Comparison of ENCODE assay signal across 10 cellular contexts in the genomic region with DNA sequence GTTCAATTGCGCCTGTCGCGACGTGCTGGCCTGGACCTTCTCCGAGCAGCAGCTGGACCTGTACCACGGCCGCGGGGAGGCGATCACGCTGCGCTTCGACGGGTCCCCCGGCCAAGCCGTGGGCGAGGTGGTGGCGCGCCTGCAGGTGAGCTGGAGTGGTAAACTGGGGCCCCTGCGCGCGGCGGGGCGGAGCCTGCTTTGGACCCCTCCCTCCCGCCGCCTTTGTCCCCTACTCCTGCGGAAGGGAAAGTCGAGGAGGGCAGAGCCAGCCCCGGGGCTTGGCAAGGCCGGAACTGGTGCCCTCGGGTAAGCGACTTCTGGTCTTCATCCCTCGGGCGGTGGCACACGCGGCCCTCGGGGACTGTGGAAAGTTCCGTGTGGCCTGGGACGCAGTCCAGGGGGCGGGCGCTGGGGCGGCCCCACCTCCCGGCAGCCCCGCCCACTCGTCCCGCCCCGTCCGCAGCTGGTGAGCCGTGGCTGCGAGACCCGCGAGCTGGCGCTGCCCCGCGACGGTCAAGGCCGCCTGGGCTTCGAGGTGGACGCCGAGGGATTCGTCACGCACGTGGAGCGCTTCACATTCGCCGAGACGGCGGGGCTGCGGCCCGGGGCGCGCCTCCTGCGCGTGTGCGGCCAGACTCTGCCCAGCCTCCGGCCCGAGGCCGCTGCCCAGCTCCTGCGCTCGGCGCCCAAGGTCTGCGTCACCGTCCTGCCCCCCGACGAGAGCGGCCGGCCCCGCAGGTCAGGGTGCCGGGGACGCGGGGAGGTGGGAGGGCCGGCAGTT. TPM values are rescaled to one million over a fixed set of nuclear protein-coding genes. Genes with fewer than 3 reads are reported as not detected.
A peak's percentile ranks its signal among the peaks of the same experiment; 100 is the strongest.
DNase-seq lines count a peak whose midpoint lies in the region; ATAC-seq, FAIRE-seq and TF ChIP-seq lines count a peak whose summit lies in the region.
"Had no signal": no experiment of that assay in that cellular context is flagged by ENCODE, and none has a peak within 500 bp of the region (broad histone marks: within the 10 kb centered on the region; RNA-seq: fewer than 3 reads in every experiment).

No MANE protein-coding gene starts in this region.

- no peaks in the 10 kb centered on the region for H3K9me3 ChIP-seq in ES-I3 (ENCODE audit: control insufficient read depth, insufficient read depth, low read length)
- no peaks in the 10 kb centered on the region for H3K9me3 ChIP-seq in astrocyte (ENCODE audit: insufficient read depth, low read depth, low read length)

- ATAC-seq in HG02588 (IDR thresholded peaks at IDR 0.05; ENCODE audit: unreplicated experiment), result no peak
- ATAC-seq: naive thymus-derived CD8-positive, alpha-beta T cell had no signal

- peak overlapping the region; percentile 62 for H3K9ac ChIP-seq in ES-I3 (ENCODE audit: low read depth, low read length)
- no peak overlapping the region for H3K9ac ChIP-seq in astrocyte (ENCODE audit: low read length)

- peaks cover 11% of the 10 kb centered on the region for H3K36me3 Mint-ChIP-seq in astrocyte (ENCODE audit: low read depth, unreplicated experiment)

- H3K4me3 ChIP-seq in astrocyte (ENCODE audit: insufficient read depth, low read depth, low read length), result peak overlapping the region; percentile 24
- H3K4me3 ChIP-seq in iPS-11a (ENCODE audit: low read depth, low read length), result peak overlapping the region; percentile 62

- no peaks in the 10 kb centered on the region for H3K27me3 ChIP-seq in astrocyte (ENCODE audit: insufficient read depth, low read length)

- peaks cover 4% of the 10 kb centered on the region for H3K9me3 Mint-ChIP-seq in astrocyte (ENCODE audit: unreplicated experiment)
- H3K9me3 Mint-ChIP-seq: naive thymus-derived CD8-positive, alpha-beta T cell had no signal

- H3K27ac ChIP-seq in astrocyte (ENCODE audit: low read depth, low read length), result no peak overlapping the region

- no peak for TF ChIP-seq CTCF in astrocyte (IDR thresholded peaks at IDR 0.05; ENCODE audit: insufficient read depth, low read depth, low read length)

- no peaks in the 10 kb centered on the region for H3K27me3 Mint-ChIP-seq in astrocyte (ENCODE audit: low read depth, unreplicated experiment)
- H3K27me3 Mint-ChIP-seq: naive thymus-derived CD8-positive, alpha-beta T cell had no signal

- H3K4me2 ChIP-seq in astrocyte (ENCODE audit: low read length), result peak overlapping the region; percentile 74

- no peak overlapping the region for H3K27ac Mint-ChIP-seq in astrocyte (ENCODE audit: unreplicated experiment)

- H3K4me1 ChIP-seq in ES-I3 (ENCODE audit: insufficient read depth, low read length) (peaks cover 18% of the 10 kb centered on the region), astrocyte (ENCODE audit: insufficient read depth, low read length) (peaks cover 16% of the 10 kb centered on the region)

- no peaks in the 10 kb centered on the region for H3K79me2 ChIP-seq in astrocyte (ENCODE audit: insufficient read depth, low read length)

- H4K20me1 ChIP-seq in astrocyte (ENCODE audit: insufficient read depth, low read length), result peaks cover 5% of the 10 kb centered on the region

- no peak for FAIRE-seq in astrocyte (lab: Jason Lieb, UNC)

- no peaks in the 10 kb centered on the region for H3K36me3 ChIP-seq in ES-I3 (ENCODE audit: insufficient read depth, low read length)
- no peaks in the 10 kb centered on the region for H3K36me3 ChIP-seq in astrocyte (ENCODE audit: insufficient read depth, low read length)

- peak overlapping the region; percentile 75 for H2AFZ ChIP-seq in astrocyte (ENCODE audit: low read depth, low read length)

- DNase-seq in astrocyte (ENCODE audit: low read depth), result no peak
- peak; percentile 69 for DNase-seq in retina
- no peak for DNase-seq in SKM-1 (lab: John Stamatoyannopoulos, UW; ENCODE audit: unreplicated experiment)
- no peak for DNase-seq in NCI-H2081 (lab: John Stamatoyannopoulos, UW)
- DNase-seq in NCI-H774 (lab: John Stamatoyannopoulos, UW), result no peak

- no peak overlapping the region for H3K4me3 Mint-ChIP-seq in astrocyte (ENCODE audit: unreplicated experiment)

- H3K4me1 Mint-ChIP-seq in astrocyte (ENCODE audit: low read depth, unreplicated experiment), result peaks cover 22% of the 10 kb centered on the region

RNA-seq across cellular contexts. Expression of a gene that starts 9.2 kb away (rescaled TPM):
- total RNA-seq in astrocyte, result 19.0 and 26.7 TPM in 2 replicates

RNA-seq across cellular contexts. Expression of a gene that starts 15.6 kb away (rescaled TPM):
- 62.2 and 68.9 TPM in 2 replicates for total RNA-seq in astrocyte

RNA-seq across cellular contexts. Expression of a gene that starts 31.5 kb away (rescaled TPM):
- 45.6 and 51.2 TPM in 2 replicates for total RNA-seq in astrocyte

RNA-seq across cellular contexts. Expression of a gene that starts 33.1 kb away (rescaled TPM):
- total RNA-seq in astrocyte, result 55.4 and 61.3 TPM in 2 replicates

RNA-seq across cellular contexts. Expression of a gene that starts 51.5 kb away (rescaled TPM):
- total RNA-seq in astrocyte, result 0.84 TPM in 1 of 2 replicates, not detected in the other
- total RNA-seq: temporal lobe had no signal
